12 cellular contexts compared by ENCODE assay signal in the genomic region with DNA sequence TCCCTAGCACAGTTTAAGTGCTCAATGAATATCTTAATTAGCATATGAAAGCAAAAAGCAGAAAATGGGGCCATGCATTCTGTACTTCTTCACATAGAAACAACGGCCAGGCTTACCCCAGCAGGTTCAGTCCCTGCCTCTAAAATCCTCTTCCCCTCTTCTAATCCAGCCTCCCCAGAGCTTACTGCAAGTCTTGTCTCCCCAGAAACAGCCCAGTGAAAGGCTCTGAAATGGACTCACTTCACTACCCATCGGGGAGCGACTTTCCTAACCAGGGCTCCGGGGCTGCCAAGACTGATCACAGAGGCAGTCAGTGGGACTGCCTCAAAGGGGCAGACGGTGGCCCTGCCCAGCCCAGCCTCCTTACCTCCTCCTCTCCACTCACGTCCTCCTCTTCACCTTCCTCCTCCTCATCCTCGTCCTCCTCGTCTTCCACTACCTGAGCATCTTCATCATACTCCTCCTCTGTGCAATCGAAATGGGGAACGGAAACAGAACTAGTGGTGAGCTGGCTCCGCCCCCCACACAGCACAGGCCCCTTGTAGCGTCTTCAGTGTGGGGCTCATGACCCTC. TPM values are rescaled to one million over a fixed set of nuclear protein-coding genes. Genes with fewer than 3 reads are reported as not detected.
DNase-seq lines count a peak whose midpoint lies in the region; ATAC-seq and TF ChIP-seq lines count a peak whose summit lies in the region.
"Had no signal": no experiment of that assay in that cellular context is flagged by ENCODE, and none has a peak within 500 bp of the region (broad histone marks: within the 10 kb centered on the region; RNA-seq: fewer than 3 reads in every experiment).

No MANE protein-coding gene starts in this region.

- CTCF ChIA-PET in activated CD4-positive, alpha-beta T cell treated with anti-CD3 and anti-CD28 coated beads for 36 hours (lab: Charles Lee): interaction anchor here (1.9 to 3.8 kb wide), 3 partner anchors 12 to 93 kb away, joined by 7 to 34 read pairs (median 24); no protein-coding TSS in a partner anchor
- CTCF ChIA-PET in T-cell (lab: Charles Lee): interaction anchor here (1.0 to 3.0 kb wide), 4 partner anchors 37 to 93 kb away, joined by 3 to 19 read pairs (median 6); no protein-coding TSS in a partner anchor

- no peaks in the 10 kb centered on the region for H3K9me3 Mint-ChIP-seq in activated CD4-positive, alpha-beta T cell treated with anti-CD3 and anti-CD28 coated beads for 36 hours (ENCODE audit: low read depth)
- H3K9me3 Mint-ChIP-seq in T-cell: no peaks in the 10 kb centered on the region
- H3K9me3 Mint-ChIP-seq in effector memory CD8-positive, alpha-beta T cell: no peaks in the 10 kb centered on the region

- TF ChIP-seq CTCF in spleen (IDR thresholded peaks at IDR 0.05 in 8 of 11, conservative IDR thresholded peaks at IDR 0.05 in 3 of 11) (peak in 1 of 11 experiments; percentile 22), GM13977 (IDR thresholded peaks at IDR 0.05; ENCODE audit: extremely low read depth, insufficient read depth, missing control alignments) (no peak), GM10266 (IDR thresholded peaks at IDR 0.05; ENCODE audit: control insufficient read depth, insufficient read depth, low read depth, missing control alignments) (no peak)

- TF ChIP-seq POLR2A in spleen (IDR thresholded peaks at IDR 0.05): no peak

- H3K36me3 Mint-ChIP-seq in activated CD4-positive, alpha-beta T cell treated with anti-CD3 and anti-CD28 coated beads for 36 hours (ENCODE audit: low read depth): peaks cover 62% of the 10 kb centered on the region
- peaks cover 42% of the 10 kb centered on the region for H3K36me3 Mint-ChIP-seq in T-cell
- peaks cover 60% of the 10 kb centered on the region for H3K36me3 Mint-ChIP-seq in effector memory CD8-positive, alpha-beta T cell (ENCODE audit: insufficient read depth)

- H3K27ac Mint-ChIP-seq in activated CD4-positive, alpha-beta T cell treated with anti-CD3 and anti-CD28 coated beads for 36 hours: peak overlapping the region; percentile 86
- peak overlapping the region; percentile 81 to 90 for H3K27ac Mint-ChIP-seq in T-cell
- H3K27ac Mint-ChIP-seq in effector memory CD8-positive, alpha-beta T cell: peak overlapping the region; percentile 89

- no peak for DNase-seq in activated CD4-positive, alpha-beta T cell treated with anti-CD3 and anti-CD28 coated beads for 36 hours
- DNase-seq in activated CD4-positive, alpha-beta T cell treated with anti-CD3 and anti-CD28 coated beads for 1 hour: no peak
- no peak for DNase-seq in T-cell
- DNase-seq in effector memory CD8-positive, alpha-beta T cell: no peak
- no peak for DNase-seq in spleen
- no peak for DNase-seq in GM13977 (ENCODE audit: low spot score)
- no peak for DNase-seq in NCI-H345 (lab: John Stamatoyannopoulos, UW)
- DNase-seq in GM10266 (ENCODE audit: extremely low spot score): no peak
- DNase-seq: HCEC 1CT, NCI-H2081, thyroid gland had no signal

- 43 to 58% (median 54%) methylated on average over 12 of the region's 12 CpGs for WGBS in spleen, 5 donors

- no peaks in the 10 kb centered on the region for H3K9me3 ChIP-seq in spleen
- H3K9me3 ChIP-seq: prostate gland, thyroid gland had no signal

- POLR2A ChIA-PET in activated CD4-positive, alpha-beta T cell treated with anti-CD3 and anti-CD28 coated beads for 36 hours (lab: Charles Lee): no interaction called here
- POLR2A ChIA-PET in T-cell (lab: Charles Lee): no interaction called here

- ATAC-seq in activated CD4-positive, alpha-beta T cell treated with anti-CD3 and anti-CD28 coated beads for 36 hours: no peak
- ATAC-seq in T-cell (replicated peaks in 1 of 4): no peak
- ATAC-seq in effector memory CD8-positive, alpha-beta T cell (replicated peaks): no peak

- H3K4me3 Mint-ChIP-seq in activated CD4-positive, alpha-beta T cell treated with anti-CD3 and anti-CD28 coated beads for 36 hours: peak overlapping the region; percentile 27
- peak overlapping the region in 1 of 3 donors; percentile 49 for H3K4me3 Mint-ChIP-seq in T-cell
- H3K4me3 Mint-ChIP-seq in effector memory CD8-positive, alpha-beta T cell: peak overlapping the region in 1 of 2 donors; percentile 44

- H3K36me3 ChIP-seq in spleen: peaks cover 0 to 100% (median 69%) of the 10 kb centered on the region in 6 donors

- peak overlapping the region in 4 of 8 donors; percentile 6 to 58 (median 16) for H3K4me3 ChIP-seq in spleen
- H3K4me3 ChIP-seq: prostate gland, thyroid gland had no signal

- intact Hi-C loops in activated CD4-positive, alpha-beta T cell treated with anti-CD3 and anti-CD28 coated beads for 36 hours (cut with DNase I, micrococcal nuclease): loop anchor here (1.0 to 5.0 kb wide), 6 partner anchors 35 to 145 kb away; no protein-coding TSS in a partner anchor
- intact Hi-C loops in spleen (cut with DNase I; ENCODE audit: low total_unique reads): loop anchor here (5.0 kb wide), 1 partner anchor 45 kb away; no protein-coding TSS in a partner anchor

- H3K27me3 ChIP-seq in spleen (replicated peaks in 1 of 7): no peaks in the 10 kb centered on the region
- H3K27me3 ChIP-seq: thyroid gland had no signal

- peaks cover 10 to 78% (median 34%) of the 10 kb centered on the region in 6 donors for H3K4me1 ChIP-seq in spleen

- peaks cover 33% of the 10 kb centered on the region for H3K4me1 Mint-ChIP-seq in activated CD4-positive, alpha-beta T cell treated with anti-CD3 and anti-CD28 coated beads for 36 hours
- H3K4me1 Mint-ChIP-seq in T-cell: peaks cover 25 to 32% (median 28%) of the 10 kb centered on the region in 3 donors
- H3K4me1 Mint-ChIP-seq in effector memory CD8-positive, alpha-beta T cell (ENCODE audit: low read depth in 2 of 2): peaks cover 14 to 17% of the 10 kb centered on the region in 2 donors

- in situ Hi-C loops in GM13977 (cut with MboI; ENCODE audit: low pct_unique_long_range_greater_than_20kb, low sequenced_read_pairs, unreplicated experiment): no loop called here

- no peaks in the 10 kb centered on the region for H3K27me3 Mint-ChIP-seq in activated CD4-positive, alpha-beta T cell treated with anti-CD3 and anti-CD28 coated beads for 36 hours
- no peaks in the 10 kb centered on the region for H3K27me3 Mint-ChIP-seq in T-cell
- H3K27me3 Mint-ChIP-seq in effector memory CD8-positive, alpha-beta T cell: no peaks in the 10 kb centered on the region

- peak overlapping the region; percentile 53 to 94 (median 88) for H3K27ac ChIP-seq in spleen

RNA-seq across cellular contexts. Expression of gene ANP32A, which starts 38.0 kb away (rescaled TPM):
- total RNA-seq in activated CD4-positive, alpha-beta T cell treated with anti-CD3 and anti-CD28 coated beads for 36 hours: 100 to 1,000 TPM; 252 to 439 TPM
- total RNA-seq in T-cell (100 to 1,000 TPM in 4 of 5 donors, 10 to 100 TPM in 1; 93.2 to 123 (median 116) TPM), spleen (100 to 1,000 TPM in 4 of 7 donors, 10 to 100 TPM in 3; 68.4 to 163 (median 129) TPM)
- polyA plus RNA-seq in spleen: 100 to 1,000 TPM in 1 of 3 donors, 10 to 100 TPM in 2; 58.6 to 110 (median 91.1) TPM
